ENCODE assay signal across 25 cellular contexts in genomic region chr2:155841442-155841841, GRCh38.
DNase-seq lines count a peak whose midpoint lies in the region; ATAC-seq, FAIRE-seq and TF ChIP-seq lines count a peak whose summit lies in the region.
"Had no signal": no experiment of that assay in that cellular context is flagged by ENCODE, and none has a peak within 500 bp of the region (broad histone marks: within the 10 kb centered on the region; RNA-seq: fewer than 3 reads in every experiment).

No MANE protein-coding gene starts in this region.

- H3K27me3 ChIP-seq in astrocyte (ENCODE audit: insufficient read depth, low read length) (no peaks in the 10 kb centered on the region), mammary epithelial cell (ENCODE audit: insufficient read depth, low read length) (peaks cover 4% of the 10 kb centered on the region)
- H3K27me3 ChIP-seq: BLaER1 had no signal

- no peaks in the 10 kb centered on the region for H3K27me3 Mint-ChIP-seq in astrocyte (ENCODE audit: low read depth, unreplicated experiment)
- H3K27me3 Mint-ChIP-seq: IgD-negative memory B cell had no signal

- no peaks in the 10 kb centered on the region for H3K79me2 ChIP-seq in astrocyte (ENCODE audit: insufficient read depth, low read length)
- H3K79me2 ChIP-seq in mammary epithelial cell (ENCODE audit: insufficient read depth, low read length) = no peaks in the 10 kb centered on the region

- CTCF ChIA-PET in mammary epithelial cell (lab: Charles Lee; ENCODE audit: low non-redundant PET) = no interaction called here

- H3K9me3 Mint-ChIP-seq in astrocyte (ENCODE audit: unreplicated experiment) = no peaks in the 10 kb centered on the region
- H3K9me3 Mint-ChIP-seq: CD8-positive, alpha-beta T cell had no signal

- 41% methylated on average over 3 of the region's 3 CpGs for WGBS in mammary epithelial cell (ENCODE audit: low coverage, missing lambda C conversion rate)

- no peak overlapping the region for H3K4me3 ChIP-seq in astrocyte (ENCODE audit: insufficient read depth, low read depth, low read length)
- no peak overlapping the region for H3K4me3 ChIP-seq in mammary epithelial cell (replicated peaks in 1 of 3; ENCODE audit: insufficient read depth in 1 of 3, low read depth in 2 of 3, low read length in 3 of 3)
- H3K4me3 ChIP-seq: BLaER1, GM12878, GM23248 had no signal

- H3K27ac ChIP-seq in astrocyte (ENCODE audit: low read depth, low read length) = peak overlapping the region; percentile 56
- no peak overlapping the region for H3K27ac ChIP-seq in mammary epithelial cell (ENCODE audit: insufficient read depth, low read depth, low read length)
- H3K27ac ChIP-seq: BLaER1, GM23248 had no signal

- no peak for ATAC-seq in HG02885 (IDR thresholded peaks at IDR 0.05; ENCODE audit: poor library complexity, unreplicated experiment)
- ATAC-seq in GM21390 (IDR thresholded peaks at IDR 0.05; ENCODE audit: unreplicated experiment) = no peak
- ATAC-seq: CD8-positive, alpha-beta T cell; GM12878 had no signal

- H2AFZ ChIP-seq in astrocyte (ENCODE audit: low read depth, low read length) = no peak overlapping the region
- no peak overlapping the region for H2AFZ ChIP-seq in mammary epithelial cell (ENCODE audit: low read depth, low read length)
- H2AFZ ChIP-seq: GM23248 had no signal

- peaks cover 11% of the 10 kb centered on the region for H3K4me1 Mint-ChIP-seq in astrocyte (ENCODE audit: low read depth, unreplicated experiment)
- H3K4me1 Mint-ChIP-seq: IgD-negative memory B cell had no signal

- H3K36me3 ChIP-seq in astrocyte (ENCODE audit: insufficient read depth, low read length) = no peaks in the 10 kb centered on the region
- no peaks in the 10 kb centered on the region for H3K36me3 ChIP-seq in mammary epithelial cell (ENCODE audit: insufficient read depth, low read length)
- H3K36me3 ChIP-seq: BLaER1 had no signal

- peak overlapping the region; percentile 56 for H3K27ac Mint-ChIP-seq in astrocyte (ENCODE audit: unreplicated experiment)
- H3K27ac Mint-ChIP-seq: CD8-positive, alpha-beta T cell; IgD-negative memory B cell had no signal

- TF ChIP-seq CTCF in astrocyte (IDR thresholded peaks at IDR 0.05; ENCODE audit: insufficient read depth, low read depth, low read length) (no peak), mammary epithelial cell (conservative IDR thresholded peaks at IDR 0.05 in 1 of 2, IDR thresholded peaks at IDR 0.05 in 1 of 2; ENCODE audit: extremely low read depth in 1 of 2, insufficient read depth in 1 of 2, low read depth in 1 of 2, low read length in 2 of 2) (no peak)

- in situ Hi-C loops in mammary epithelial cell (cut with MboI; ENCODE audit: low sequenced_read_pairs in 2 of 2) = no loop called here

- H3K4me2 ChIP-seq in astrocyte (ENCODE audit: low read length) (peak overlapping the region; percentile 51), mammary epithelial cell (ENCODE audit: insufficient read depth, low read depth, low read length) (no peak overlapping the region)
- H3K4me2 ChIP-seq: BLaER1 had no signal

- H3K9me3 ChIP-seq in astrocyte (ENCODE audit: insufficient read depth, low read depth, low read length) = no peaks in the 10 kb centered on the region
- no peaks in the 10 kb centered on the region for H3K9me3 ChIP-seq in mammary epithelial cell (replicated peaks; ENCODE audit: insufficient read depth, low read length)
- H3K9me3 ChIP-seq: BLaER1 had no signal

- intact Hi-C loops in mammary epithelial cell (cut with micrococcal nuclease) = no loop called here

- H3K9ac ChIP-seq in astrocyte (ENCODE audit: low read length) (peak overlapping the region; percentile 37), mammary epithelial cell (ENCODE audit: insufficient read depth, low read length) (no peak overlapping the region)
- H3K9ac ChIP-seq: BLaER1, GM23248 had no signal

- no TSS peak for BruUV-seq in mammary epithelial cell (replicated peaks; lab: Mats Ljungman, UMichigan)

- DNase-seq in NCI-H2171 treated with DMSO at 0.1 percent for 48 hours (lab: John Stamatoyannopoulos, UW) = peak; percentile 34
- DNase-seq in NCI-H2171 (lab: John Stamatoyannopoulos, UW) = no peak
- peak; percentile 34 for DNase-seq in astrocyte (ENCODE audit: low read depth)
- peak; percentile 17 for DNase-seq in iPS DF 19.7 (ENCODE audit: low read depth, low spot score)
- DNase-seq in COLO829 (ENCODE audit: low spot score) = no peak
- DNase-seq in mammary epithelial cell = no peak
- DNase-seq: 8988T; CD8-positive, alpha-beta T cell; DND-41; Kasumi-1; MM.1S; NCI-H1092 treated with DMSO at 0.1 percent for 48 hours; NCI-H1694; NCI-H345; NCI-H69; RPMI8226; SIG-M5 had no signal

- dilution Hi-C loops in mammary epithelial cell (cut with HindIII; ENCODE audit: low sequenced_read_pairs) = no loop called here

- H3K4me3 Mint-ChIP-seq in astrocyte (ENCODE audit: unreplicated experiment) = no peak overlapping the region
- H3K4me3 Mint-ChIP-seq: CD8-positive, alpha-beta T cell; IgD-negative memory B cell had no signal

- no peaks in the 10 kb centered on the region for H4K20me1 ChIP-seq in astrocyte (ENCODE audit: insufficient read depth, low read length)
- H4K20me1 ChIP-seq in mammary epithelial cell (ENCODE audit: insufficient read depth, low read length) = no peaks in the 10 kb centered on the region
- H4K20me1 ChIP-seq: BLaER1 had no signal

- peaks cover 12% of the 10 kb centered on the region for H3K4me1 ChIP-seq in astrocyte (ENCODE audit: insufficient read depth, low read length)
- no peaks in the 10 kb centered on the region for H3K4me1 ChIP-seq in mammary epithelial cell (ENCODE audit: insufficient read depth, low read length)
- H3K4me1 ChIP-seq: BLaER1 had no signal

- no peak for FAIRE-seq in astrocyte (lab: Jason Lieb, UNC)
- FAIRE-seq: D721Med, G401.6, GM12878 had no signal

- H3K36me3 Mint-ChIP-seq in astrocyte (ENCODE audit: low read depth, unreplicated experiment) = no peaks in the 10 kb centered on the region
- H3K36me3 Mint-ChIP-seq: CD8-positive, alpha-beta T cell; IgD-negative memory B cell had no signal

Comparison
In these comparisons a context has a peak if more than half of its experiments do, and no peak if none do; other contexts are left out.
1. DNase-seq: peak in NCI-H2171 treated with DMSO at 0.1 percent for 48 hours (single experiment), astrocyte (single experiment) and iPS DF 19.7 (single experiment); none in NCI-H2171 (single experiment), COLO829 (single experiment) and mammary epithelial cell (single experiment).